In genomic region chr11:118914957-118915356, GRCh38 we compare ENCODE assay signal across 8 cellular contexts. TPM values are rescaled to one million over a fixed set of nuclear protein-coding genes. Genes with fewer than 3 reads are reported as not detected.
DNase-seq lines count a peak whose midpoint lies in the region; FAIRE-seq and TF ChIP-seq lines count a peak whose summit lies in the region.
"Not testable (repeated sequence)": the region's sequence is repeated elsewhere in the genome, so short reads cannot be mapped to it uniquely, and the experiment has no call there.

No MANE protein-coding gene starts in this region.

- H4K20me1 ChIP-seq in neural progenitor cell (ENCODE audit: low read depth): peaks cover 53% of the 10 kb centered on the region

- H3K4me1 Mint-ChIP-seq in CD8-positive, alpha-beta memory T cell: peaks cover 84 to 95% (median 89%) of the 10 kb centered on the region in 3 donors
- peaks cover 89% of the 10 kb centered on the region for H3K4me1 Mint-ChIP-seq in activated T-helper 1 cell treated with anti-CD3 and anti-CD28 coated beads, Interleukin-12 subunit alpha, Interleukin-12 subunit beta, Interleukin-2, Interleukin-4 antibody, amounts not matched to agents 30 ng/mL and 10 ng/mL and 1 ng/mL, durations not matched to agents 14 hours and 24 hours and 36 hours (ENCODE audit: low read depth)
- H3K4me1 Mint-ChIP-seq in neural progenitor cell: peaks cover 84% of the 10 kb centered on the region

- peak overlapping the region; percentile 78 for H3K4me3 ChIP-seq in CD8-positive, alpha-beta memory T cell (ENCODE audit: low read length)
- H3K4me3 ChIP-seq in coronary artery: peak overlapping the region; percentile 82
- not testable (repeated sequence) for H3K4me3 ChIP-seq in kidney (ENCODE audit: low read length in 2 of 2); neural progenitor cell

- H3K4me3 Mint-ChIP-seq in CD8-positive, alpha-beta memory T cell: peak overlapping the region; percentile 80 to 100 (median 92)
- peak overlapping the region; percentile 71 for H3K4me3 Mint-ChIP-seq in activated T-helper 1 cell treated with anti-CD3 and anti-CD28 coated beads, Interleukin-12 subunit alpha, Interleukin-12 subunit beta, Interleukin-2, Interleukin-4 antibody, amounts not matched to agents 30 ng/mL and 10 ng/mL and 1 ng/mL, durations not matched to agents 14 hours and 24 hours and 36 hours
- peak overlapping the region; percentile 48 for H3K4me3 Mint-ChIP-seq in neural progenitor cell

- peak overlapping the region; percentile 85 for H3K27ac ChIP-seq in CD8-positive, alpha-beta memory T cell (ENCODE audit: low read depth, low read length)
- H3K27ac ChIP-seq in coronary artery: peak overlapping the region; percentile 96 to 100
- peak overlapping the region; percentile 77 to 92 for H3K27ac ChIP-seq in kidney (ENCODE audit: low read depth in 2 of 2, low read length in 2 of 2)
- H3K27ac ChIP-seq in neural progenitor cell: not testable (repeated sequence)
- peak overlapping the region; percentile 78 for H3K27ac ChIP-seq in substantia nigra (ENCODE audit: low read depth, low read length, poor library complexity, severe bottlenecking)

- H3K27me3 ChIP-seq in CD8-positive, alpha-beta memory T cell (ENCODE audit: insufficient read depth, low read length, poor library complexity, severe bottlenecking); neural progenitor cell: not testable (repeated sequence)

- H3K27me3 Mint-ChIP-seq in CD8-positive, alpha-beta memory T cell; activated T-helper 1 cell treated with anti-CD3 and anti-CD28 coated beads, Interleukin-12 subunit alpha, Interleukin-12 subunit beta, Interleukin-2, Interleukin-4 antibody, amounts not matched to agents 30 ng/mL and 10 ng/mL and 1 ng/mL, durations not matched to agents 14 hours and 24 hours and 36 hours (ENCODE audit: insufficient read depth); neural progenitor cell (ENCODE audit: insufficient read depth, low read depth): not testable (repeated sequence)

- CTCF ChIA-PET in CD8-positive, alpha-beta memory T cell (lab: Charles Lee): interaction anchor here (0.8 to 6.5 kb wide), 4 partner anchors 16 to 226 kb away, joined by 3 to 40 read pairs (median 10); partner anchors contain the start of gene DDX6

- in situ Hi-C loops in KBM-7 (cut with MboI; ENCODE audit: low pct_unique_long_range_greater_than_20kb, low sequenced_read_pairs): not testable (repeated sequence)

- peak in 2 of 5 donors; percentile 32 to 42 for DNase-seq in CD8-positive, alpha-beta memory T cell
- DNase-seq in KBM-7: peak; percentile 69
- peak; percentile 64 for DNase-seq in SIG-M5 treated with dmso at 0.1 percent for 504 hours (lab: John Stamatoyannopoulos, UW; ENCODE audit: unreplicated experiment)
- not testable (repeated sequence) for DNase-seq in activated T-helper 1 cell treated with anti-CD3 and anti-CD28 coated beads, Interleukin-12 subunit alpha, Interleukin-12 subunit beta, Interleukin-2, Interleukin-4 antibody, amounts not matched to agents 30 ng/mL and 10 ng/mL and 1 ng/mL, durations not matched to agents 14 hours and 24 hours and 36 hours (ENCODE audit: low spot score); coronary artery (ENCODE audit: low spot score); kidney; neural progenitor cell (ENCODE audit: low spot score); substantia nigra (lab: John Stamatoyannopoulos, UW)

- H3F3A ChIP-seq in neural progenitor cell (ENCODE audit: low read depth): peaks cover 80% of the 10 kb centered on the region

- H3K9me3 Mint-ChIP-seq in CD8-positive, alpha-beta memory T cell; activated T-helper 1 cell treated with anti-CD3 and anti-CD28 coated beads, Interleukin-12 subunit alpha, Interleukin-12 subunit beta, Interleukin-2, Interleukin-4 antibody, amounts not matched to agents 30 ng/mL and 10 ng/mL and 1 ng/mL, durations not matched to agents 14 hours and 24 hours and 36 hours; neural progenitor cell: not testable (repeated sequence)

- TF ChIP-seq CTCF in coronary artery (IDR thresholded peaks at IDR 0.05); kidney (IDR thresholded peaks at IDR 0.05; ENCODE audit: borderline replicate concordance, extremely low read depth, insufficient read depth); neural progenitor cell (IDR thresholded peaks at IDR 0.05): not testable (repeated sequence)

- H3K36me3 Mint-ChIP-seq in CD8-positive, alpha-beta memory T cell: peaks cover 9 to 40% (median 13%) of the 10 kb centered on the region in 3 donors
- H3K36me3 Mint-ChIP-seq in activated T-helper 1 cell treated with anti-CD3 and anti-CD28 coated beads, Interleukin-12 subunit alpha, Interleukin-12 subunit beta, Interleukin-2, Interleukin-4 antibody, amounts not matched to agents 30 ng/mL and 10 ng/mL and 1 ng/mL, durations not matched to agents 14 hours and 24 hours and 36 hours (ENCODE audit: low read depth); neural progenitor cell: not testable (repeated sequence)

- peaks cover 90% of the 10 kb centered on the region for H3K79me2 ChIP-seq in neural progenitor cell (ENCODE audit: low read depth)

- H3K36me3 ChIP-seq in CD8-positive, alpha-beta memory T cell (ENCODE audit: insufficient read depth, low read length); kidney (ENCODE audit: control insufficient read depth in 1 of 2, insufficient read depth in 2 of 2, low read length in 2 of 2); neural progenitor cell: not testable (repeated sequence)

- H3K4me2 ChIP-seq in neural progenitor cell: peak overlapping the region; percentile 53

- POLR2A ChIA-PET in CD8-positive, alpha-beta memory T cell (lab: Charles Lee): interaction anchor here (0.6 to 10.7 kb wide), 4 partner anchors 12 to 125 kb away, joined by 4 to 203 read pairs (median 35); partner anchors contain the start of genes BCL9L and DDX6

- not testable (repeated sequence) for H2AFZ ChIP-seq in neural progenitor cell (replicated peaks)

- H3K9me3 ChIP-seq in CD8-positive, alpha-beta memory T cell (ENCODE audit: low read length); kidney (ENCODE audit: control insufficient read depth in 1 of 2, low read length in 2 of 2); neural progenitor cell (ENCODE audit: low read depth): not testable (repeated sequence)

- peak overlapping the region; percentile 43 to 46 for H3K9ac ChIP-seq in kidney (ENCODE audit: low read length in 2 of 2)
- H3K9ac ChIP-seq in neural progenitor cell: not testable (repeated sequence)

- FAIRE-seq in kidney (lab: Jason Lieb, UNC): not testable (repeated sequence)

- H3K4me1 ChIP-seq in CD8-positive, alpha-beta memory T cell (ENCODE audit: insufficient read depth, low read length): peaks cover 92% of the 10 kb centered on the region
- H3K4me1 ChIP-seq in kidney (ENCODE audit: control insufficient read depth in 1 of 2, insufficient read depth in 1 of 2, low read depth in 1 of 2, low read length in 2 of 2): peaks cover 81 to 85% of the 10 kb centered on the region in 2 donors
- peaks cover 96% of the 10 kb centered on the region for H3K4me1 ChIP-seq in neural progenitor cell

- intact Hi-C loops in activated T-helper 1 cell treated with anti-CD3 and anti-CD28 coated beads, Interleukin-12 subunit alpha, Interleukin-12 subunit beta, Interleukin-2, Interleukin-4 antibody, amounts not matched to agents 30 ng/mL and 10 ng/mL and 1 ng/mL, durations not matched to agents 14 hours and 24 hours and 36 hours (cut with micrococcal nuclease): loop anchor here (1.0 to 5.0 kb wide), 2 partner anchors 9 to 82 kb away; partner anchors contain the start of gene CENATAC
- intact Hi-C loops in kidney (cut with DNase I): not testable (repeated sequence)

- H3K27ac Mint-ChIP-seq in CD8-positive, alpha-beta memory T cell: peak overlapping the region; percentile 98 to 100 (median 100)
- H3K27ac Mint-ChIP-seq in activated T-helper 1 cell treated with anti-CD3 and anti-CD28 coated beads, Interleukin-12 subunit alpha, Interleukin-12 subunit beta, Interleukin-2, Interleukin-4 antibody, amounts not matched to agents 30 ng/mL and 10 ng/mL and 1 ng/mL, durations not matched to agents 14 hours and 24 hours and 36 hours: peak overlapping the region; percentile 99
- H3K27ac Mint-ChIP-seq in neural progenitor cell: not testable (repeated sequence)

RNA-seq across cellular contexts. Expression of gene BCL9L, which starts 10.8 kb away (rescaled TPM):
- 10 to 100 TPM; 39.6 to 42.8 TPM for total RNA-seq in CD8-positive, alpha-beta memory T cell
- polyA plus RNA-seq in CD8-positive, alpha-beta memory T cell: 9.1 TPM
- 27.3 and 32.4 TPM in 2 replicates for total RNA-seq in activated T-helper 1 cell treated with anti-CD3 and anti-CD28 coated beads, Interleukin-12 subunit alpha, Interleukin-12 subunit beta, Interleukin-2, Interleukin-4 antibody, amounts not matched to agents 30 ng/mL and 10 ng/mL and 1 ng/mL, durations not matched to agents 14 hours and 24 hours and 36 hours
- 57.5 TPM for total RNA-seq in kidney
- polyA plus RNA-seq in kidney (ENCODE audit: insufficient read depth, low read depth, low replicate concordance): 5.0 TPM
- 3.0 and 7.2 TPM in 2 replicates for total RNA-seq in neural progenitor cell (ENCODE audit: low replicate concordance)

RNA-seq across cellular contexts. Expression of gene CXCR5, which starts 31.3 kb away (rescaled TPM):
- 1 to 10 TPM; 5.8 to 6.3 TPM for total RNA-seq in CD8-positive, alpha-beta memory T cell
- 4.5 TPM for polyA plus RNA-seq in CD8-positive, alpha-beta memory T cell
- 5.1 and 5.5 TPM in 2 replicates for total RNA-seq in activated T-helper 1 cell treated with anti-CD3 and anti-CD28 coated beads, Interleukin-12 subunit alpha, Interleukin-12 subunit beta, Interleukin-2, Interleukin-4 antibody, amounts not matched to agents 30 ng/mL and 10 ng/mL and 1 ng/mL, durations not matched to agents 14 hours and 24 hours and 36 hours
- 1.1 TPM for total RNA-seq in kidney
- polyA plus RNA-seq in kidney (ENCODE audit: insufficient read depth, low read depth, low replicate concordance): not detected
- not detected in 2 replicates for total RNA-seq in neural progenitor cell (ENCODE audit: low replicate concordance)

RNA-seq across cellular contexts. Expression of gene UPK2, which starts 41.1 kb away (rescaled TPM):
- total RNA-seq in CD8-positive, alpha-beta memory T cell: under 1 TPM in 1 of 2 experiments, not detected in 1; 0.22 TPM
- polyA plus RNA-seq in CD8-positive, alpha-beta memory T cell: not detected
- total RNA-seq in activated T-helper 1 cell treated with anti-CD3 and anti-CD28 coated beads, Interleukin-12 subunit alpha, Interleukin-12 subunit beta, Interleukin-2, Interleukin-4 antibody, amounts not matched to agents 30 ng/mL and 10 ng/mL and 1 ng/mL, durations not matched to agents 14 hours and 24 hours and 36 hours: not detected in 2 replicates
- total RNA-seq in kidney (not detected), neural progenitor cell (ENCODE audit: low replicate concordance) (0.43 TPM in 1 of 2 replicates, not detected in the other)
- polyA plus RNA-seq in kidney (ENCODE audit: insufficient read depth, low read depth, low replicate concordance): not detected

RNA-seq across cellular contexts. Expression of gene FOXR1, which starts 56.6 kb away (rescaled TPM):
- not detected for total RNA-seq in CD8-positive, alpha-beta memory T cell
- polyA plus RNA-seq in CD8-positive, alpha-beta memory T cell: not detected
- total RNA-seq in activated T-helper 1 cell treated with anti-CD3 and anti-CD28 coated beads, Interleukin-12 subunit alpha, Interleukin-12 subunit beta, Interleukin-2, Interleukin-4 antibody, amounts not matched to agents 30 ng/mL and 10 ng/mL and 1 ng/mL, durations not matched to agents 14 hours and 24 hours and 36 hours: not detected in 2 replicates
- not detected for total RNA-seq in kidney
- polyA plus RNA-seq in kidney (ENCODE audit: insufficient read depth, low read depth, low replicate concordance): not detected
- total RNA-seq in neural progenitor cell (ENCODE audit: low replicate concordance): not detected in 2 replicates
